In the genomic region with DNA sequence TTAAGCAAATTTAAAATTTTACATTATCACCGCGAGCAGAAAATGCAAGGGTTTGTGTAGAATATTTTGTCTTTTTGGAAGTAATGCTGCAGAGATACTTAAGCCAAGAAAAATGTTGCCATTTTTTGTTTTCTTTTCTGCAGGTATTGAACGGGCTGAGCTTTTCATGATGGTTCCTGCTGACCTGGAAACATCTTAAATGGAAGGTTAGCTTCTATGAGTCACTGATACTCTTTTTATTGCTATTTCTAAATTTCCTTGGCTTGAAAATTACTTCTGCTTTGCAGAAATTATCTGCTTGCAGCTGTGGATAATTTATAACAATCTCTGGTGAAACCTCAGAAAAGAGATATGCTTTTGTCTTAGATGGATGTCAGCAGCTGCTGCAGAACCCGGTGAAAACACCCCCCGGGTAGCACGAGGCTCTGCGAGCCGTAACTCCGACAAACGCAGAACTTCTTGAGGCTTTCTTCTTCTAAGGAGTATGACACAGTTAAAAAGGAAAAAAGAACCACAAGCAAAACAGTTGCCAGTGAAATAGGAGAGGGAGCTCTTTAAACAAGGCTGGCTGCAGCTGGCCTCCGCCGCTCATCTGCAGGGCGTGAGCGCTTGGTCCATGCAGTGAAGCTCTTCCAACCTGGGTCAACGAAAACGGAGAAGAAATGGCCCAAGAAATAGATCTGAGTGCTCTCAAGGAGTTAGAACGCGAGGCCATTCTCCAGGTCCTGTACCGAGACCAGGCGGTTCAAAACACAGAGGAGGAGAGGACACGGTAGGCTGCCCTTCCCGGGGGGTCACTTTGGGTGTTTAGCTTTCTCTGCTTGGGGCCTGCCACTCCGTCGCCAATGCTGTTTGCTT, we compare ENCODE assay signal across 1 cellular context.
TF ChIP-seq lines count a peak whose summit lies in the region.

No MANE protein-coding gene starts in this region.

TF ChIP-seq in IMR-90, 13 proteins besides CTCF, POLR2A, EP300 and RAD21:
- no peak for TF ChIP-seq MAZ (IDR thresholded peaks at IDR 0.05; ENCODE audit: borderline replicate concordance, low read depth, low read length)
- TF ChIP-seq BHLHE40 (IDR thresholded peaks at IDR 0.05; ENCODE audit: low read depth, low read length): no peak
- TF ChIP-seq RCOR1 (IDR thresholded peaks at IDR 0.05; ENCODE audit: insufficient replicate concordance, low read length): no peak
- TF ChIP-seq RFX5 (IDR thresholded peaks at IDR 0.05; ENCODE audit: low read depth, low read length): no peak
- no peak for TF ChIP-seq NFE2L2 (IDR thresholded peaks at IDR 0.05; ENCODE audit: low read depth, low read length)
- no peak for TF ChIP-seq SMC3 (IDR thresholded peaks at IDR 0.05; ENCODE audit: low read depth, low read length)
- TF ChIP-seq, protein P1, sequence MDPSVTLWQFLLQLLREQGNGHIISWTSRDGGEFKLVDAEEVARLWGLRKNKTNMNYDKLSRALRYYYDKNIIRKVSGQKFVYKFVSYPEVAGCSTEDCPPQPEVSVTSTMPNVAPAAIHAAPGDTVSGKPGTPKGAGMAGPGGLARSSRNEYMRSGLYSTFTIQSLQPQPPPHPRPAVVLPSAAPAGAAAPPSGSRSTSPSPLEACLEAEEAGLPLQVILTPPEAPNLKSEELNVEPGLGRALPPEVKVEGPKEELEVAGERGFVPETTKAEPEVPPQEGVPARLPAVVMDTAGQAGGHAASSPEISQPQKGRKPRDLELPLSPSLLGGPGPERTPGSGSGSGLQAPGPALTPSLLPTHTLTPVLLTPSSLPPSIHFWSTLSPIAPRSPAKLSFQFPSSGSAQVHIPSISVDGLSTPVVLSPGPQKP (IDR thresholded peaks at IDR 0.05; ENCODE audit: borderline replicate concordance, low read depth, low read length): no peak
- no peak for TF ChIP-seq MAFK (IDR thresholded peaks at IDR 0.05; ENCODE audit: low read depth, low read length)
- no peak for TF ChIP-seq FOS (IDR thresholded peaks at IDR 0.05; ENCODE audit: low read depth, low read length)
- no peak for TF ChIP-seq MXI1 (IDR thresholded peaks at IDR 0.05; ENCODE audit: borderline replicate concordance, low read depth, low read length)
- TF ChIP-seq CEBPB (IDR thresholded peaks at IDR 0.05; ENCODE audit: low read depth, low read length): no peak
- TF ChIP-seq USF2 (IDR thresholded peaks at IDR 0.05; ENCODE audit: low read depth, low read length): no peak
- no peak for TF ChIP-seq CHD1 (IDR thresholded peaks at IDR 0.05; ENCODE audit: low read depth, low read length)
